In the genomic region with DNA sequence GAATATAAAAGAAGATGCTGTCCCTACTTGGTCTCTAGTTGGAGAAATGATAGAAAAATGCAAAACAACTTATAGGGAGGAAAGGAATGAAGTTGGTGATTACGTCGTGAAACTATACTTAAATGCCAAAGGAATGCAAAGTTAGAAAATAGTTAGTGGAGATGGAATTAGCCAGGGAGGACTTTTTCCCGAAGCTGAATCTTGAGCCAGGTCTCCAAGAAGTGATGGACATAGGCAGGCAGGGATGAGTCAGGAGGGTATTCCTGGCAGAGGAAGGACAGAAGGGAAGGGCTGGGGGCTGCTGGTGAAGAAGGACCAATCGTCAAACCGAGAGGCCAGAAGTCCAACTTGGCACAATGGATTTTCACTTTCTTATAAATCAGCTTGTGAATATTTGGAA, we compare ENCODE assay signal across 8 cellular contexts. TPM values are rescaled to one million over a fixed set of nuclear protein-coding genes. Genes with fewer than 3 reads are reported as not detected.
DNase-seq lines count a peak whose midpoint lies in the region; ATAC-seq and TF ChIP-seq lines count a peak whose summit lies in the region.

No MANE protein-coding gene starts in this region.

- TF ChIP-seq EP300 in SK-N-SH (IDR thresholded peaks at IDR 0.05; ENCODE audit: borderline replicate concordance in 1 of 2, low read depth in 1 of 2, low read length in 1 of 2) (no peak), sigmoid colon (IDR thresholded peaks at IDR 0.05) (no peak)

- H3K4me1 ChIP-seq in SK-N-SH (ENCODE audit: control insufficient read depth in 1 of 2, insufficient read depth in 2 of 2, low read depth in 1 of 2, low read length in 1 of 2) (peaks cover 16 to 17% of the 10 kb centered on the region in 2 experiments), sigmoid colon (peaks cover 0 to 48% (median 33%) of the 10 kb centered on the region in 4 donors)

- H3K27me3 ChIP-seq in SK-N-SH (ENCODE audit: insufficient read depth): no peaks in the 10 kb centered on the region
- no peaks in the 10 kb centered on the region for H3K27me3 ChIP-seq in sigmoid colon

- H3K9ac ChIP-seq in SK-N-SH: peak overlapping the region; percentile 82

- WGBS in SK-N-SH (ENCODE audit: low lambda C conversion rate): 20% methylated on average over 5 of the region's 5 CpGs
- 38 to 47% methylated on average over 5 of the region's 5 CpGs for WGBS in sigmoid colon, 2 donors

- POLR2A ChIA-PET in SK-N-SH (lab: Yijun Ruan, JAX): interaction anchor here (1.2 kb wide), 1 partner anchor 9 kb away, joined by 3 read pairs; no protein-coding TSS in a partner anchor

- H4K20me1 ChIP-seq in SK-N-SH (ENCODE audit: insufficient read depth): peaks cover 38% of the 10 kb centered on the region

- H3K36me3 ChIP-seq in SK-N-SH (replicated peaks in 1 of 2; ENCODE audit: control insufficient read depth in 1 of 2, insufficient read depth in 2 of 2, low read length in 1 of 2) (no peaks in the 10 kb centered on the region), sigmoid colon (no peaks in the 10 kb centered on the region)

- H3K4me2 ChIP-seq in SK-N-SH: peak overlapping the region; percentile 85

- no peaks in the 10 kb centered on the region for H3K9me3 ChIP-seq in SK-N-SH
- H3K9me3 ChIP-seq in sigmoid colon: no peaks in the 10 kb centered on the region

- TF ChIP-seq CTCF in SK-N-SH (IDR thresholded peaks at IDR 0.05): no peak
- TF ChIP-seq CTCF in foreskin fibroblast (IDR thresholded peaks at IDR 0.05; ENCODE audit: low read depth, low read length): no peak
- no peak for TF ChIP-seq CTCF in sigmoid colon (IDR thresholded peaks at IDR 0.05)

- TF ChIP-seq RAD21 in SK-N-SH (IDR thresholded peaks at IDR 0.05; ENCODE audit: low read length): no peak

- H3K79me2 ChIP-seq in SK-N-SH (ENCODE audit: insufficient read depth): peaks cover 61% of the 10 kb centered on the region

- CTCF ChIA-PET in SK-N-SH (lab: Yijun Ruan, JAX): interaction anchor here (0.6 to 2.4 kb wide), 6 partner anchors 30 to 342 kb away, joined by 3 to 11 read pairs (median 3); a partner anchor contains a TSS

- intact Hi-C loops in sigmoid colon (cut with DNase I): loop anchor here (5.0 kb wide), 1 partner anchor 36 kb away; no protein-coding TSS in a partner anchor

- peak overlapping the region; percentile 40 to 86; a peak in 3 of 4 replicates for H3K27ac ChIP-seq in SK-N-SH (ENCODE audit: low read depth in 2 of 2, low read length in 1 of 2)
- peak overlapping the region; percentile 93 to 95 (median 94) for H3K27ac ChIP-seq in sigmoid colon

- DNase-seq in SK-N-SH (no peak), foreskin fibroblast (peak in 1 of 2 donors; percentile 48), sigmoid colon (peak; percentile 56), cortex of kidney (lab: John Stamatoyannopoulos, UW) (no peak), SK-N-DZ (ENCODE audit: low spot score) (no peak)

- no peak overlapping the region for H2AFZ ChIP-seq in SK-N-SH (ENCODE audit: low read depth)

- H3F3A ChIP-seq in SK-N-SH (replicated peaks; ENCODE audit: insufficient read depth): peaks cover 10% of the 10 kb centered on the region

- TF ChIP-seq POLR2A in sigmoid colon (IDR thresholded peaks at IDR 0.05): no peak

- ATAC-seq in HG02981 (IDR thresholded peaks at IDR 0.05; ENCODE audit: unreplicated experiment) (no peak), GM19328 (IDR thresholded peaks at IDR 0.05; ENCODE audit: unreplicated experiment) (no peak)

- H3K4me3 ChIP-seq in GM08714 (ENCODE audit: low read length) (peak overlapping the region; percentile 74), SK-N-SH (ENCODE audit: low read depth in 2 of 2, low read length in 1 of 2) (peak overlapping the region; percentile 76 to 78), foreskin fibroblast (ENCODE audit: low read depth in 1 of 2, low read length in 2 of 2) (peak overlapping the region; percentile 80 to 92), sigmoid colon (peak overlapping the region; percentile 54 to 82 (median 72))

- H3K9me2 ChIP-seq in SK-N-SH: no peaks in the 10 kb centered on the region

TF ChIP-seq in SK-N-SH, 30 proteins besides CTCF, POLR2A, EP300 and RAD21:
- TF ChIP-seq CHD2 (IDR thresholded peaks at IDR 0.05; ENCODE audit: low read length, partially characterized antibody) (no peak), FOXM1 (IDR thresholded peaks at IDR 0.05; ENCODE audit: low read depth) (no peak), FOSL2 (IDR thresholded peaks at IDR 0.05; ENCODE audit: borderline replicate concordance, low read depth) (peak; percentile 40; the same call in 1 of the 2 replicates), RFX5 (IDR thresholded peaks at IDR 0.05; ENCODE audit: low read length) (no peak), GABPA (IDR thresholded peaks at IDR 0.05; ENCODE audit: low read depth) (no peak), TCF12 (IDR thresholded peaks at IDR 0.05) (no peak), POLR2AphosphoS5 (IDR thresholded peaks at IDR 0.05; ENCODE audit: low read depth, low read length) (no peak), MEF2A (IDR thresholded peaks at IDR 0.05; ENCODE audit: borderline replicate concordance, low read depth) (no peak), TAF1 (IDR thresholded peaks at IDR 0.05; ENCODE audit: borderline replicate concordance, low read depth, low read length) (no peak)
- TF ChIP-seq, protein P1, sequence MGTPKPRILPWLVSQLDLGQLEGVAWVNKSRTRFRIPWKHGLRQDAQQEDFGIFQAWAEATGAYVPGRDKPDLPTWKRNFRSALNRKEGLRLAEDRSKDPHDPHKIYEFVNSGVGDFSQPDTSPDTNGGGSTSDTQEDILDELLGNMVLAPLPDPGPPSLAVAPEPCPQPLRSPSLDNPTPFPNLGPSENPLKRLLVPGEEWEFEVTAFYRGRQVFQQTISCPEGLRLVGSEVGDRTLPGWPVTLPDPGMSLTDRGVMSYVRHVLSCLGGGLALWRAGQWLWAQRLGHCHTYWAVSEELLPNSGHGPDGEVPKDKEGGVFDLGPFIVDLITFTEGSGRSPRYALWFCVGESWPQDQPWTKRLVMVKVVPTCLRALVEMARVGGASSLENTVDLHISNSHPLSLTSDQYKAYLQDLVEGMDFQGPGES (IDR thresholded peaks at IDR 0.05; ENCODE audit: low read depth, low read length): no peak
- TF ChIP-seq, protein P2, sequence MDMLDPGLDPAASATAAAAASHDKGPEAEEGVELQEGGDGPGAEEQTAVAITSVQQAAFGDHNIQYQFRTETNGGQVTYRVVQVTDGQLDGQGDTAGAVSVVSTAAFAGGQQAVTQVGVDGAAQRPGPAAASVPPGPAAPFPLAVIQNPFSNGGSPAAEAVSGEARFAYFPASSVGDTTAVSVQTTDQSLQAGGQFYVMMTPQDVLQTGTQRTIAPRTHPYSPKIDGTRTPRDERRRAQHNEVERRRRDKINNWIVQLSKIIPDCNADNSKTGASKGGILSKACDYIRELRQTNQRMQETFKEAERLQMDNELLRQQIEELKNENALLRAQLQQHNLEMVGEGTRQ (IDR thresholded peaks at IDR 0.05; ENCODE audit: borderline replicate concordance, low read depth, low read length): no peak
- TF ChIP-seq, protein P3, sequence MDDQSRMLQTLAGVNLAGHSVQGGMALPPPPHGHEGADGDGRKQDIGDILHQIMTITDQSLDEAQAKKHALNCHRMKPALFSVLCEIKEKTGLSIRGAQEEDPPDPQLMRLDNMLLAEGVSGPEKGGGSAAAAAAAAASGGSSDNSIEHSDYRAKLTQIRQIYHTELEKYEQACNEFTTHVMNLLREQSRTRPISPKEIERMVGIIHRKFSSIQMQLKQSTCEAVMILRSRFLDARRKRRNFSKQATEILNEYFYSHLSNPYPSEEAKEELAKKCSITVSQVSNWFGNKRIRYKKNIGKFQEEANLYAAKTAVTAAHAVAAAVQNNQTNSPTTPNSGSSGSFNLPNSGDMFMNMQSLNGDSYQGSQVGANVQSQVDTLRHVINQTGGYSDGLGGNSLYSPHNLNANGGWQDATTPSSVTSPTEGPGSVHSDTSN (IDR thresholded peaks at IDR 0.05): peak; percentile 58
TF ChIP-seq in SK-N-SH: peak in this region for 2.

RNA-seq across cellular contexts. Expression of a gene that starts 1.8 kb away (rescaled TPM):
- polyA plus RNA-seq in SK-N-SH (2012; rRNA removed): 13.0 and 14.4 TPM in 2 replicates
- 10.2 and 11.4 TPM in 2 replicates for polyA plus RNA-seq in SK-N-SH (2012; cell fraction: cytosol; rRNA removed)
- polyA plus RNA-seq in SK-N-SH (2012; cell fraction: nucleus; rRNA removed): 11.8 and 24.0 TPM in 2 replicates
- 10 to 100 TPM; 23.2 to 38.2 (median 30.0) TPM for total RNA-seq in sigmoid colon
- polyA plus RNA-seq in sigmoid colon: 1 to 10 TPM; 4.2 to 7.3 (median 5.8) TPM
- 5.9 and 8.4 TPM in 2 replicates for polyA plus RNA-seq in SK-N-DZ (2014; cell fraction: cytosol; rRNA removed)
- 5.8 and 8.8 TPM in 2 replicates for polyA plus RNA-seq in SK-N-DZ (2014; cell fraction: nucleus; rRNA removed)

RNA-seq across cellular contexts. Expression of a gene that starts 56.3 kb away (rescaled TPM):
- 66.5 and 91.7 TPM in 2 replicates for polyA plus RNA-seq in SK-N-SH (2012; rRNA removed)
- polyA plus RNA-seq in SK-N-SH (2012; cell fraction: cytosol; rRNA removed): 66.4 and 80.8 TPM in 2 replicates
- 47.6 and 88.1 TPM in 2 replicates for polyA plus RNA-seq in SK-N-SH (2012; cell fraction: nucleus; rRNA removed)
- 10 to 100 TPM; 24.6 to 37.5 (median 27.8) TPM for total RNA-seq in sigmoid colon
- 10 to 100 TPM in 2 of 3 donors, 1 to 10 TPM in 1; 9.5 to 23.7 (median 13.8) TPM for polyA plus RNA-seq in sigmoid colon
- polyA plus RNA-seq in SK-N-DZ (2014; cell fraction: cytosol; rRNA removed): 22.8 and 30.1 TPM in 2 replicates
- 33.6 and 43.8 TPM in 2 replicates for polyA plus RNA-seq in SK-N-DZ (2014; cell fraction: nucleus; rRNA removed)

RNA-seq across cellular contexts. Expression of a gene that starts 56.3 kb away (rescaled TPM):
- polyA plus RNA-seq in SK-N-SH (2012; rRNA removed) (83.0 and 96.6 TPM in 2 replicates), sigmoid colon (10 to 100 TPM; 61.9 to 77.0 (median 72.4) TPM)
- polyA plus RNA-seq in SK-N-SH (2012; cell fraction: cytosol; rRNA removed): 60.3 and 84.3 TPM in 2 replicates
- 54.0 and 64.1 TPM in 2 replicates for polyA plus RNA-seq in SK-N-SH (2012; cell fraction: nucleus; rRNA removed)
- 10 to 100 TPM; 46.3 to 79.2 (median 55.5) TPM for total RNA-seq in sigmoid colon
- 135 and 144 TPM in 2 replicates for polyA plus RNA-seq in SK-N-DZ (2014; cell fraction: cytosol; rRNA removed)
- polyA plus RNA-seq in SK-N-DZ (2014; cell fraction: nucleus; rRNA removed): 91.1 and 114 TPM in 2 replicates
